ENCODE assay signal across 11 cellular contexts in genomic region chr3:199815-200214, GRCh38. TPM values are rescaled to one million over a fixed set of nuclear protein-coding genes. Genes with fewer than 3 reads are reported as not detected.
"Had no signal": no experiment of that assay in that cellular context is flagged by ENCODE, and none has a peak within 500 bp of the region (broad histone marks: within the 10 kb centered on the region; RNA-seq: fewer than 3 reads in every experiment).

No MANE protein-coding gene starts in this region.

- H3K27ac ChIP-seq: HL-60, KMS-11 had no signal

- ATAC-seq: HepG2, K562 had no signal

- H3K4me3 ChIP-seq: K562 had no signal

- H3K27ac Mint-ChIP-seq: IgD-negative memory B cell had no signal

- H3K9ac ChIP-seq: KMS-11 had no signal

- FAIRE-seq: HepG2, HTR-8/SVneo, K562 had no signal

- H3K4me2 ChIP-seq: KMS-11 had no signal

- DNase-seq: IMR-90, KBM-7, KG1 had no signal

- H3K9me3 Mint-ChIP-seq: IgD-negative memory B cell had no signal

RNA-seq across cellular contexts. Expression of gene CHL1, which starts 3.3 kb away (rescaled TPM):
- total RNA-seq: HepG2, HT-29, HT1080 had no signal
- polyA plus RNA-seq: HepG2, K562 had no signal
